ENCODE assay signal across 20 cellular contexts in genomic region chr3:71917540-71917939, GRCh38.
DNase-seq lines count a peak whose midpoint lies in the region; ATAC-seq and TF ChIP-seq lines count a peak whose summit lies in the region.
"Had no signal": no experiment of that assay in that cellular context is flagged by ENCODE, and none has a peak within 500 bp of the region (broad histone marks: within the 10 kb centered on the region; RNA-seq: fewer than 3 reads in every experiment).

No MANE protein-coding gene starts in this region.

- CTCF ChIA-PET in activated B cell treated with CpG ODN at 0.5 μM for 24 hours (lab: Charles Lee): no interaction called here

- H3K4me3 Mint-ChIP-seq in activated B cell treated with CpG ODN at 0.5 μM for 24 hours: no peak overlapping the region
- H3K4me3 Mint-ChIP-seq: CD4-positive, alpha-beta memory T cell had no signal

- H3K4me1 Mint-ChIP-seq in activated B cell treated with CpG ODN at 0.5 μM for 24 hours: peaks cover 4% of the 10 kb centered on the region
- H3K4me1 Mint-ChIP-seq: CD4-positive, alpha-beta memory T cell had no signal

- DNase-seq in SKM-1 treated with dmso at 0.1 percent for 144 hours (lab: John Stamatoyannopoulos, UW; ENCODE audit: unreplicated experiment) (peak; percentile 38), SKM-1 (lab: John Stamatoyannopoulos, UW; ENCODE audit: unreplicated experiment) (no peak), NOMO-1 treated with DMSO at 0.1 percent for 48 hours (lab: John Stamatoyannopoulos, UW; ENCODE audit: unreplicated experiment) (peak; percentile 48), activated B cell treated with CpG ODN at 0.5 μM for 24 hours (no peak), midbrain (lab: John Stamatoyannopoulos, UW) (no peak), Ammon's horn (ENCODE audit: low spot score) (no peak), NCI-H1436 treated with DMSO at 0.1 percent for 48 hours (lab: John Stamatoyannopoulos, UW) (no peak), left lung (no peak)
- DNase-seq: 8988T; ACHN; CD4-positive, alpha-beta memory T cell; COR-L47; DMS53; Karpas-422; NCI-H1694; NCI-H2081; NCI-H2171; NCI-H510A had no signal

- H3K9me3 Mint-ChIP-seq in activated B cell treated with CpG ODN at 0.5 μM for 24 hours: no peaks in the 10 kb centered on the region
- H3K9me3 Mint-ChIP-seq: CD4-positive, alpha-beta memory T cell had no signal

- no peak for TF ChIP-seq CTCF in activated B cell treated with CpG ODN at 0.5 μM for 24 hours (IDR thresholded peaks at IDR 0.05)
- TF ChIP-seq CTCF in left lung (IDR thresholded peaks at IDR 0.05): no peak

- H3K36me3 ChIP-seq in left lung: no peaks in the 10 kb centered on the region

- H3K27ac ChIP-seq in left lung: no peak overlapping the region
- H3K27ac ChIP-seq: SK-N-MC had no signal

- POLR2A ChIA-PET in activated B cell treated with CpG ODN at 0.5 μM for 24 hours (lab: Charles Lee): no interaction called here

- peak; percentile 28 for ATAC-seq in activated B cell treated with CpG ODN at 0.5 μM for 24 hours (ENCODE audit: low read depth)
- no peak for ATAC-seq in left lung
- ATAC-seq: HepG2 had no signal

- no peak overlapping the region for H3K4me3 ChIP-seq in left lung
- H3K4me3 ChIP-seq: SK-N-MC had no signal

- no peaks in the 10 kb centered on the region for H3K36me3 Mint-ChIP-seq in activated B cell treated with CpG ODN at 0.5 μM for 24 hours (ENCODE audit: low read depth)
- H3K36me3 Mint-ChIP-seq: CD4-positive, alpha-beta memory T cell had no signal

- no peak overlapping the region for H3K27ac Mint-ChIP-seq in activated B cell treated with CpG ODN at 0.5 μM for 24 hours
- H3K27ac Mint-ChIP-seq: CD4-positive, alpha-beta memory T cell had no signal

- intact Hi-C loops in activated B cell treated with CpG ODN at 0.5 μM for 24 hours (cut with micrococcal nuclease): no loop called here
- intact Hi-C loops in left lung (cut with DNase I): no loop called here

- H3K27me3 Mint-ChIP-seq in activated B cell treated with CpG ODN at 0.5 μM for 24 hours: peaks cover 64% of the 10 kb centered on the region

- no peaks in the 10 kb centered on the region for H3K4me1 ChIP-seq in left lung

- H3K9me3 ChIP-seq in left lung: no peaks in the 10 kb centered on the region

- peaks cover 0 to 49% of the 10 kb centered on the region in 2 donors for H3K27me3 ChIP-seq in left lung

Comparison
In these comparisons a context has a peak if more than half of its experiments do, and no peak if none do; other contexts are left out.
1. DNase-seq: peak in SKM-1 treated with dmso at 0.1 percent for 144 hours (single experiment) and NOMO-1 treated with DMSO at 0.1 percent for 48 hours (single experiment); none in SKM-1 (single experiment), activated B cell treated with CpG ODN at 0.5 μM for 24 hours (single experiment), midbrain (single experiment), Ammon's horn (single experiment), NCI-H1436 treated with DMSO at 0.1 percent for 48 hours (single experiment) and left lung (0 of 2).